20 cellular contexts compared by ENCODE assay signal in genomic region chr22:48554893-48555552, GRCh38.
DNase-seq lines count a peak whose midpoint lies in the region; ATAC-seq lines count a peak whose summit lies in the region.
"Had no signal": no experiment of that assay in that cellular context is flagged by ENCODE, and none has a peak within 500 bp of the region (broad histone marks: within the 10 kb centered on the region; RNA-seq: fewer than 3 reads in every experiment).

No MANE protein-coding gene starts in this region.

- peaks cover 0 to 2% of the 10 kb centered on the region in 2 donors for H3K27me3 Mint-ChIP-seq in T-cell

- peak overlapping the region; percentile 46 for H2BK12ac ChIP-seq in neuronal stem cell (ENCODE audit: low read length)

- no peak overlapping the region for H3K4me3 ChIP-seq in neuronal stem cell (ENCODE audit: low read length in 2 of 2)
- H3K4me3 ChIP-seq: heart right ventricle, right atrium auricular region, stomach had no signal

- H3K9me3 Mint-ChIP-seq in T-cell: no peaks in the 10 kb centered on the region
- H3K9me3 Mint-ChIP-seq: activated naive CD4-positive, alpha-beta T cell treated with anti-CD3 and anti-CD28 coated beads, Interleukin-2, amount 50 U/mL, for 24 hours had no signal

- no peaks in the 10 kb centered on the region for H3K4me1 ChIP-seq in neuronal stem cell (ENCODE audit: control insufficient read depth in 2 of 2, insufficient read depth in 1 of 2, low read depth in 1 of 2, low read length in 2 of 2)
- H3K4me1 ChIP-seq: heart right ventricle, right atrium auricular region, stomach had no signal

- CTCF ChIA-PET in T-cell (lab: Charles Lee): no interaction called here

- H3K79me1 ChIP-seq in neuronal stem cell (ENCODE audit: low read depth, low read length): peaks cover 2% of the 10 kb centered on the region

- POLR2A ChIA-PET in T-cell (lab: Charles Lee): no interaction called here

- no peaks in the 10 kb centered on the region for H3K36me3 ChIP-seq in neuronal stem cell (replicated peaks in 1 of 2; ENCODE audit: control insufficient read depth in 2 of 2, insufficient read depth in 2 of 2, low read length in 2 of 2)
- H3K36me3 ChIP-seq: heart right ventricle, neutrophil, right atrium auricular region, stomach had no signal

- H3K36me3 Mint-ChIP-seq in T-cell: no peaks in the 10 kb centered on the region
- H3K36me3 Mint-ChIP-seq: activated naive CD4-positive, alpha-beta T cell treated with anti-CD3 and anti-CD28 coated beads, Interleukin-2, amount 50 U/mL, for 24 hours had no signal

- H2BK15ac ChIP-seq in neuronal stem cell (ENCODE audit: low read length): no peak overlapping the region

- H4K91ac ChIP-seq in neuronal stem cell (ENCODE audit: low read depth, low read length, poor library complexity): no peak overlapping the region

- peak overlapping the region; percentile 44 for H3K9ac ChIP-seq in neuronal stem cell (ENCODE audit: low read depth, low read length, poor library complexity)

- peak overlapping the region; percentile 80 for H3K23ac ChIP-seq in neuronal stem cell (ENCODE audit: low read depth, low read length, poor library complexity)

- H3K18ac ChIP-seq in neuronal stem cell (ENCODE audit: low read length): peak overlapping the region; percentile 71

- H2AFZ ChIP-seq in neuronal stem cell (ENCODE audit: low read length): no peak overlapping the region

- no peak overlapping the region for H3K4me3 Mint-ChIP-seq in T-cell
- H3K4me3 Mint-ChIP-seq: activated naive CD4-positive, alpha-beta T cell treated with anti-CD3 and anti-CD28 coated beads, Interleukin-2, amount 50 U/mL, for 24 hours; HFFc6 had no signal

- H3K4me2 ChIP-seq in neuronal stem cell (ENCODE audit: insufficient read depth, low read length, poor library complexity, severe bottlenecking): no peak overlapping the region

- peak overlapping the region; percentile 82 for H3K14ac ChIP-seq in neuronal stem cell (ENCODE audit: low read length)

- WGBS in neuronal stem cell (ENCODE audit: extremely low coverage in 2 of 2, insufficient read length in 2 of 2, insufficient replicate concordance in 1 of 2), 2 donors: no CpG with 5 or more reads among the region's 22 CpGs

- no peak overlapping the region for H2BK120ac ChIP-seq in neuronal stem cell (ENCODE audit: low read depth, low read length)

- no peaks in the 10 kb centered on the region for H3K4me1 Mint-ChIP-seq in T-cell
- H3K4me1 Mint-ChIP-seq: activated naive CD4-positive, alpha-beta T cell treated with anti-CD3 and anti-CD28 coated beads, Interleukin-2, amount 50 U/mL, for 24 hours had no signal

- ATAC-seq in T-cell (replicated peaks in 1 of 4) (no peak), GM21367 (IDR thresholded peaks at IDR 0.05; ENCODE audit: unreplicated experiment) (no peak)
- ATAC-seq: heart right ventricle had no signal

- no peak overlapping the region for H4K8ac ChIP-seq in neuronal stem cell (ENCODE audit: low read depth, low read length)

- no peak overlapping the region for H2BK5ac ChIP-seq in neuronal stem cell (ENCODE audit: low read length)

- no peak overlapping the region for H3K4ac ChIP-seq in neuronal stem cell (ENCODE audit: low read length)

- H3K9me3 ChIP-seq in neuronal stem cell (replicated peaks in 1 of 2; ENCODE audit: control insufficient read depth in 2 of 2, insufficient read depth in 1 of 2, low read depth in 1 of 2, low read length in 2 of 2): no peaks in the 10 kb centered on the region
- H3K9me3 ChIP-seq: heart right ventricle, neutrophil, right atrium auricular region, stomach had no signal

- H3K27ac Mint-ChIP-seq in T-cell: no peak overlapping the region
- H3K27ac Mint-ChIP-seq: activated naive CD4-positive, alpha-beta T cell treated with anti-CD3 and anti-CD28 coated beads, Interleukin-2, amount 50 U/mL, for 24 hours; HFFc6 had no signal

- peak overlapping the region; percentile 93 for H2AK5ac ChIP-seq in neuronal stem cell (ENCODE audit: low read depth, low read length)

- H3K27me3 ChIP-seq in neuronal stem cell (ENCODE audit: control insufficient read depth in 3 of 3, insufficient read depth in 3 of 3, low read depth in 1 of 3, low read length in 3 of 3): no peaks in the 10 kb centered on the region
- H3K27me3 ChIP-seq: neutrophil, right atrium auricular region had no signal

- peak; percentile 2 for DNase-seq in DMS53 (lab: John Stamatoyannopoulos, UW)
- no peak for DNase-seq in DMS53 treated with DMSO at 0.1 percent for 48 hours (lab: John Stamatoyannopoulos, UW; ENCODE audit: unreplicated experiment)
- DNase-seq in NCI-H526 treated with DMSO at 0.1 percent for 48 hours (lab: John Stamatoyannopoulos, UW): peak; percentile 6
- peak; percentile 66 for DNase-seq in ecto neural progenitor cell (ENCODE audit: low spot score)
- DNase-seq in neuronal stem cell (ENCODE audit: low spot score): no peak
- no peak for DNase-seq in T-cell
- DNase-seq in dedifferentiated amniotic fluid mesenchymal stem cell (ENCODE audit: extremely low spot score): no peak
- DNase-seq: activated CD4-positive, alpha-beta T cell treated with anti-CD3 and anti-CD28 coated beads, Interleukin-2, amount 50 U/mL, for 1 hour; DND-41; heart right ventricle; HFFc6; kidney; NCI-H1417 treated with DMSO at 0.1 percent for 48 hours; NCI-H345; stomach had no signal

- H3K27ac ChIP-seq in neuronal stem cell (replicated peaks; ENCODE audit: low read length): no peak overlapping the region
- H3K27ac ChIP-seq: C4-2B, heart right ventricle, neutrophil, right atrium auricular region, stomach had no signal

Comparison
In these comparisons a context has a peak if more than half of its experiments do, and no peak if none do; other contexts are left out.
1. DNase-seq: peak in DMS53 (single experiment), NCI-H526 treated with DMSO at 0.1 percent for 48 hours (single experiment) and ecto neural progenitor cell (single experiment); none in DMS53 treated with DMSO at 0.1 percent for 48 hours (single experiment), neuronal stem cell (single experiment), T-cell (0 of 34) and dedifferentiated amniotic fluid mesenchymal stem cell (single experiment).